In the genomic region with DNA sequence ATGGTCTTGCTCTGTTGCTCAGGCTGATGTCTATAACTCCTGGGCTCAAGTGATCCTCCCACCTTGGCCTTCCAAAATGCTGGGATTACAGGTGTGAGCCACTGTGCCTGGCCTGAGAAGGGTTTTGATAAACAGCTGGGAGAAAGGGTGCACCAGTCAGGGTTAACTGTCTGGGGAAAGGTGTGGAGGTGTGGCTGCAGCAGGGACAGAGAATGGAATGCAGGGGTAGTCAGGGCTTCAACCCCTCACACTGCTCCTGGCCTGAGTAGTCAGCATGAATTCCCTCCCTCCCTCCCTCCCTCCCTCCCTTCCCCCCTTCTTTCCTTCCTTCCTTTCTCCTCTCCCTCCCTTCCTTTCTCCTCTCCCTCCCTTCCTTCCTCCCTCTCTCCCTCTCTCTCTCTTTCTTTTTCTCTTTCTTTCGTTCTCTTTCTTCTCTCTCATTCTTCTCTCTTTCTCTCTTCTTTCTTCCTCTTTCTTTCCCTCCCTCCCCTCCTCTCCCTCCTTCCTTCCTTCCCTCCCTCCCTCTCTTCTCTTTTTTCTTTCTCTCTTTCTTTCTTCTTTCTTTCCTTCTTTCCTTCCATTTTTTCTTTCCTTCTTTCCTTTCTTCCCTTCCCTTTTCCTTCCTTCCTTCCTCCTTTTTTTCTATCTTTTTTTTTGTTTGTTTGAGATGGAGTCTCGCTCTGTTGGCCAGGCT, we compare ENCODE assay signal across 20 cellular contexts. TPM values are rescaled to one million over a fixed set of nuclear protein-coding genes. Genes with fewer than 3 reads are reported as not detected.
DNase-seq lines count a peak whose midpoint lies in the region; ATAC-seq and TF ChIP-seq lines count a peak whose summit lies in the region.
"Had no signal": no experiment of that assay in that cellular context is flagged by ENCODE, and none has a peak within 500 bp of the region (broad histone marks: within the 10 kb centered on the region; RNA-seq: fewer than 3 reads in every experiment).

No MANE protein-coding gene starts in this region.

- no peak overlapping the region for H3K4me3 ChIP-seq in mesendoderm (ENCODE audit: low read length)
- H3K4me3 ChIP-seq: HAP-1, lower lobe of right lung, ovary, right lobe of liver, tibial nerve had no signal

- H3K4me1 ChIP-seq in mesendoderm (ENCODE audit: control insufficient read depth, low read depth, low read length): no peaks in the 10 kb centered on the region
- H3K4me1 ChIP-seq: HAP-1, lower lobe of right lung, right lobe of liver, tibial nerve had no signal

- CTCF ChIA-PET in CD4-positive, alpha-beta T cell (lab: Charles Lee): interaction anchor here (1.0 kb wide), 1 partner anchor 14 kb away, joined by 3 read pairs; no protein-coding TSS in a partner anchor

- no peak for TF ChIP-seq CTCF in CD4-positive, alpha-beta T cell (IDR thresholded peaks at IDR 0.05)

- peaks cover 19% of the 10 kb centered on the region for H3K4me1 Mint-ChIP-seq in CD4-positive, alpha-beta T cell (ENCODE audit: low read depth)
- H3K4me1 Mint-ChIP-seq in activated T-helper 2 cell treated with anti-CD3 and anti-CD28 coated beads, Interferon-gamma antibody, Interleukin-2, Interleukin-4, amounts not matched to agents 10 μg/mL and 5 μg/mL and 100 μg/mL, durations not matched to agents 14 hours and 24 hours and 36 hours (ENCODE audit: low read depth): peaks cover 18% of the 10 kb centered on the region

- H3K9me3 Mint-ChIP-seq in CD4-positive, alpha-beta T cell: no peaks in the 10 kb centered on the region
- H3K9me3 Mint-ChIP-seq in activated T-helper 2 cell treated with anti-CD3 and anti-CD28 coated beads, Interferon-gamma antibody, Interleukin-2, Interleukin-4, amounts not matched to agents 10 μg/mL and 5 μg/mL and 100 μg/mL, durations not matched to agents 14 hours and 24 hours and 36 hours: no peaks in the 10 kb centered on the region

- H3K79me1 ChIP-seq in mesendoderm (ENCODE audit: low read length): no peaks in the 10 kb centered on the region

- H3K4me3 Mint-ChIP-seq in CD4-positive, alpha-beta T cell: no peak overlapping the region
- H3K4me3 Mint-ChIP-seq in activated T-helper 2 cell treated with anti-CD3 and anti-CD28 coated beads, Interferon-gamma antibody, Interleukin-2, Interleukin-4, amounts not matched to agents 10 μg/mL and 5 μg/mL and 100 μg/mL, durations not matched to agents 14 hours and 24 hours and 36 hours (ENCODE audit: low read depth): no peak overlapping the region

- no peak overlapping the region for H3K23ac ChIP-seq in mesendoderm (ENCODE audit: low read length)

- POLR2A ChIA-PET in CD4-positive, alpha-beta T cell (lab: Charles Lee): no interaction called here

- no peak overlapping the region for H3K4ac ChIP-seq in mesendoderm (ENCODE audit: low read depth, low read length)

- H3K9ac ChIP-seq in mesendoderm (ENCODE audit: low read length): no peak overlapping the region

- DNase-seq in CD4-positive, alpha-beta T cell: no peak
- peak; percentile 24 for DNase-seq in D341Med (ENCODE audit: low spot score)
- no peak for DNase-seq in activated T-helper 2 cell treated with anti-CD3 and anti-CD28 coated beads, Interferon-gamma antibody, Interleukin-2, Interleukin-4, amounts not matched to agents 10 μg/mL and 5 μg/mL and 100 μg/mL, durations not matched to agents 14 hours and 24 hours and 36 hours (ENCODE audit: low spot score)
- peak; percentile 61 for DNase-seq in mesendoderm
- DNase-seq in dedifferentiated amniotic fluid mesenchymal stem cell (ENCODE audit: extremely low spot score): no peak
- no peak for DNase-seq in left ventricle myocardium superior
- DNase-seq: activated effector memory CD4-positive, alpha-beta T cell treated with anti-CD3 and anti-CD28 coated beads, Interleukin-2, amount 50 U/mL, for 16 hours; aorta; GDM1; glutamatergic neuron; lower lobe of right lung; NCI-H526 treated with DMSO at 0.1 percent for 48 hours; ovary; right lobe of liver; Right ventricle myocardium superior; stimulated activated naive CD4-positive, alpha-beta T cell had no signal

- peak overlapping the region; percentile 7 for H3K27ac Mint-ChIP-seq in CD4-positive, alpha-beta T cell
- H3K27ac Mint-ChIP-seq in activated T-helper 2 cell treated with anti-CD3 and anti-CD28 coated beads, Interferon-gamma antibody, Interleukin-2, Interleukin-4, amounts not matched to agents 10 μg/mL and 5 μg/mL and 100 μg/mL, durations not matched to agents 14 hours and 24 hours and 36 hours: peak overlapping the region; percentile 64

- H3K79me2 ChIP-seq in mesendoderm (ENCODE audit: control insufficient read depth, insufficient read depth, low read length): no peaks in the 10 kb centered on the region

- H3K27me3 Mint-ChIP-seq in CD4-positive, alpha-beta T cell: no peaks in the 10 kb centered on the region
- H3K27me3 Mint-ChIP-seq in activated T-helper 2 cell treated with anti-CD3 and anti-CD28 coated beads, Interferon-gamma antibody, Interleukin-2, Interleukin-4, amounts not matched to agents 10 μg/mL and 5 μg/mL and 100 μg/mL, durations not matched to agents 14 hours and 24 hours and 36 hours (ENCODE audit: low read depth): no peaks in the 10 kb centered on the region

- H2AK5ac ChIP-seq in mesendoderm (ENCODE audit: low read length): no peak overlapping the region

- no peak overlapping the region for H3K18ac ChIP-seq in mesendoderm (ENCODE audit: low read length)

- H2BK15ac ChIP-seq in mesendoderm (replicated peaks; ENCODE audit: low read depth): no peak overlapping the region

- H4K5ac ChIP-seq in mesendoderm (ENCODE audit: low read length): no peak overlapping the region

- H2BK120ac ChIP-seq in mesendoderm (ENCODE audit: low read depth, low read length): no peak overlapping the region

- H3K27me3 ChIP-seq in CD4-positive, alpha-beta T cell (ENCODE audit: control insufficient read depth, insufficient read depth, low read length): no peaks in the 10 kb centered on the region
- no peaks in the 10 kb centered on the region for H3K27me3 ChIP-seq in mesendoderm (ENCODE audit: insufficient read depth, low read length, poor library complexity)
- H3K27me3 ChIP-seq: ovary, right lobe of liver, tibial nerve had no signal

- H3K9me3 ChIP-seq in CD4-positive, alpha-beta T cell (ENCODE audit: control insufficient read depth, low read length): no peaks in the 10 kb centered on the region
- H3K9me3 ChIP-seq: HAP-1, lower lobe of right lung, ovary, right lobe of liver, tibial nerve had no signal

- no peak overlapping the region for H2BK5ac ChIP-seq in mesendoderm (ENCODE audit: low read length)

- H3K27ac ChIP-seq in CD4-positive, alpha-beta T cell (ENCODE audit: low read depth, low read length): no peak overlapping the region
- no peak overlapping the region for H3K27ac ChIP-seq in mesendoderm (ENCODE audit: low read depth, low read length)
- H3K27ac ChIP-seq: lower lobe of right lung, ovary, right lobe of liver, tibial nerve, VCaP had no signal

- H4K8ac ChIP-seq in mesendoderm (ENCODE audit: low read depth, low read length): no peak overlapping the region

- no peaks in the 10 kb centered on the region for H3K36me3 Mint-ChIP-seq in CD4-positive, alpha-beta T cell (ENCODE audit: low read depth)
- H3K36me3 Mint-ChIP-seq in activated T-helper 2 cell treated with anti-CD3 and anti-CD28 coated beads, Interferon-gamma antibody, Interleukin-2, Interleukin-4, amounts not matched to agents 10 μg/mL and 5 μg/mL and 100 μg/mL, durations not matched to agents 14 hours and 24 hours and 36 hours (ENCODE audit: low read depth): peaks cover 33% of the 10 kb centered on the region

- H3K36me3 ChIP-seq in mesendoderm (ENCODE audit: control insufficient read depth, insufficient read depth, low read length): no peaks in the 10 kb centered on the region
- H3K36me3 ChIP-seq: HAP-1, lower lobe of right lung, ovary, right lobe of liver, tibial nerve had no signal

- intact Hi-C loops in CD4-positive, alpha-beta T cell (cut with DNase I, micrococcal nuclease): no loop called here
- intact Hi-C loops in activated T-helper 2 cell treated with anti-CD3 and anti-CD28 coated beads, Interferon-gamma antibody, Interleukin-2, Interleukin-4, amounts not matched to agents 10 μg/mL and 5 μg/mL and 100 μg/mL, durations not matched to agents 14 hours and 24 hours and 36 hours (cut with micrococcal nuclease): no loop called here
- intact Hi-C loops in left ventricle myocardium superior (cut with micrococcal nuclease): no loop called here

- no peak overlapping the region for H3K56ac ChIP-seq in mesendoderm (ENCODE audit: low read length)

- no peak for ATAC-seq in CD4-positive, alpha-beta T cell (ENCODE audit: poor library complexity)
- ATAC-seq in HG02852 (IDR thresholded peaks at IDR 0.05; ENCODE audit: unreplicated experiment) (no peak), left ventricle myocardium superior (no peak)
- ATAC-seq: lower lobe of right lung, right lobe of liver had no signal

- no peak overlapping the region for H3K4me2 ChIP-seq in mesendoderm (ENCODE audit: low read length)

- no CpG with 5 or more reads among the region's 2 CpGs for WGBS in mesendoderm (ENCODE audit: extremely low coverage, insufficient coverage, low lambda C conversion rate)

RNA-seq across cellular contexts. Expression of a gene that starts 16.0 kb away (rescaled TPM):
- total RNA-seq in CD4-positive, alpha-beta T cell: 10 to 100 TPM; 66.7 to 67.4 TPM
- 43.9 and 47.4 TPM in 2 replicates for total RNA-seq in activated T-helper 2 cell treated with anti-CD3 and anti-CD28 coated beads, Interferon-gamma antibody, Interleukin-2, Interleukin-4, amounts not matched to agents 10 μg/mL and 5 μg/mL and 100 μg/mL, durations not matched to agents 14 hours and 24 hours and 36 hours
- polyA plus RNA-seq in mesendoderm (2013, experiment 1 of 2): 6.0 TPM
- 5.7 TPM for polyA plus RNA-seq in mesendoderm (2013, experiment 2 of 2)
- 8.0 TPM for total RNA-seq in left ventricle myocardium superior

RNA-seq across cellular contexts. Expression of a gene that starts 47.3 kb away (rescaled TPM):
- total RNA-seq in CD4-positive, alpha-beta T cell: 10 to 100 TPM; 36.3 to 38.0 TPM
- total RNA-seq in activated T-helper 2 cell treated with anti-CD3 and anti-CD28 coated beads, Interferon-gamma antibody, Interleukin-2, Interleukin-4, amounts not matched to agents 10 μg/mL and 5 μg/mL and 100 μg/mL, durations not matched to agents 14 hours and 24 hours and 36 hours: 22.5 and 23.6 TPM in 2 replicates
- polyA plus RNA-seq in mesendoderm (2013, experiment 1 of 2): 25.9 TPM
- 24.4 TPM for polyA plus RNA-seq in mesendoderm (2013, experiment 2 of 2)
- total RNA-seq in left ventricle myocardium superior: 12.9 TPM

RNA-seq across cellular contexts. Expression of a gene that starts 49.3 kb away (rescaled TPM):
- total RNA-seq in CD4-positive, alpha-beta T cell: 10 to 100 TPM; 67.5 to 72.9 TPM
- total RNA-seq in activated T-helper 2 cell treated with anti-CD3 and anti-CD28 coated beads, Interferon-gamma antibody, Interleukin-2, Interleukin-4, amounts not matched to agents 10 μg/mL and 5 μg/mL and 100 μg/mL, durations not matched to agents 14 hours and 24 hours and 36 hours: 0.71 and 0.80 TPM in 2 replicates
- polyA plus RNA-seq in mesendoderm (2013, experiment 1 of 2): 7.5 TPM
- 8.5 TPM for polyA plus RNA-seq in mesendoderm (2013, experiment 2 of 2)
- total RNA-seq in left ventricle myocardium superior: 10.0 TPM

RNA-seq across cellular contexts. Expression of a gene that starts 58.8 kb away (rescaled TPM):
- 1 to 10 TPM; 4.3 to 6.3 TPM for total RNA-seq in CD4-positive, alpha-beta T cell
- 0.43 and 0.83 TPM in 2 replicates for total RNA-seq in activated T-helper 2 cell treated with anti-CD3 and anti-CD28 coated beads, Interferon-gamma antibody, Interleukin-2, Interleukin-4, amounts not matched to agents 10 μg/mL and 5 μg/mL and 100 μg/mL, durations not matched to agents 14 hours and 24 hours and 36 hours
- 0.06 TPM for polyA plus RNA-seq in mesendoderm (2013, experiment 1 of 2)
- polyA plus RNA-seq in mesendoderm (2013, experiment 2 of 2): 0.08 TPM
- total RNA-seq in left ventricle myocardium superior: 0.59 TPM

Comparison
In these comparisons a context has a peak if more than half of its experiments do, and no peak if none do; other contexts are left out.
1. DNase-seq: peak in D341Med (single experiment) and mesendoderm (single experiment); none in CD4-positive, alpha-beta T cell (0 of 10), activated T-helper 2 cell treated with anti-CD3 and anti-CD28 coated beads, Interferon-gamma antibody, Interleukin-2, Interleukin-4, amounts not matched to agents 10 μg/mL and 5 μg/mL and 100 μg/mL, durations not matched to agents 14 hours and 24 hours and 36 hours (single experiment), dedifferentiated amniotic fluid mesenchymal stem cell (single experiment) and left ventricle myocardium superior (single experiment).